Comparison of ENCODE assay signal across 8 cellular contexts in the genomic region with DNA sequence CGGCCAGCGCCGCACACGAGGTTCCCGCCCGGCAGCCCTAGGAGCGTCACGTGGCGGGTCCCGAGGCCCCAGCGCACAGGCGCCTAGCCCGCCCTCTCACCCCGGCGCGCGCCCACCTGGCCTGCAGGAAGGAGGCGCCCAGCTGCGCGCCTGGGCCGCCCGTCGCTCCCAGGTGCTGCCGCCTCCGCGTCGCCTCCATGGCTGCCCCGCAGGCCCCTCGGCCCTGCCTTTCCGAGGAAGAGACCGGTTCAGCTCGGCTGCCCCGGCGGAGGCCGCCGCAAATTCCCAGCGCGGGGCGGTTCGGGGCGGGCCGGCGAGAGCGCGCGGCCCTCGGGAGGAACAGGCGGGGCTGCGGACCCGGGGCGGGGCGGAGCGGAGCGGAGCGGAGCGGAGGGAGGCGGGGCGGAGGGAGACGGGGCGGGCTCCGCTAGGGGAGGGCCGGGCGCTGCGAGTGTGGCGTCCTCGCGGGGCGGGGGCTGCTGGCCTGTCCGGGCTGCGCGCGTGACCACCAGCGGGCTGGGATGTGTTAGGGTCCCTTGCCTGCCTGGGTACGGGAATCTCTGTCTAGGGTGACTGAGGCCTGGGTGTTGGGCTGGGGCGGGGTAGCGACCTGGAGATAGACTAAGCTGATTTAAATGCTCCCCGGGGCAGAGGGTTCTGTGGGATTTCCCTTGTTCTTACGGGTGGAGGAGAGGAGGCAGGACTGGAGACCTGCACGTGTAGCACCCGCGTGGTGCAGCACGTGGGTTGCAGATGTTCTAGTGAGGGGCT. TPM values are rescaled to one million over a fixed set of nuclear protein-coding genes. Genes with fewer than 3 reads are reported as not detected.
A peak's percentile ranks its signal among the peaks of the same experiment; 100 is the strongest.
DNase-seq lines count a peak whose midpoint lies in the region.

Gene CLN6 (minus strand): TSS at position 343 of the 771 bp plus-strand sequence. CDS start 144 bp downstream, at position 199.

- no CpG with 5 or more reads among the region's 82 CpGs for WGBS in neuronal stem cell (ENCODE audit: extremely low coverage in 2 of 2, insufficient read length in 2 of 2, insufficient replicate concordance in 1 of 2), 2 donors

- H3K9ac ChIP-seq in neuronal stem cell (ENCODE audit: low read depth, low read length, poor library complexity) = peak within 1 kb of the TSS; percentile 96
- peak within 1 kb of the TSS; percentile 75 to 84 (median 76) for H3K9ac ChIP-seq in subcutaneous abdominal adipose tissue (ENCODE audit: low read length in 5 of 5)

- H3K4me1 ChIP-seq in SJSA1 (replicated peaks) = peaks cover 32% of the 10 kb centered on the region
- H3K4me1 ChIP-seq in neuronal stem cell (ENCODE audit: control insufficient read depth in 2 of 2, insufficient read depth in 1 of 2, low read depth in 1 of 2, low read length in 2 of 2) = peaks cover 17% of the 10 kb centered on the region in 2 donors
- H3K4me1 ChIP-seq in subcutaneous abdominal adipose tissue (ENCODE audit: control insufficient read depth in 5 of 5, insufficient read depth in 5 of 5, low read length in 5 of 5) = peaks cover 5 to 46% (median 30%) of the 10 kb centered on the region in 5 donors

- DNase-seq in G401 (ENCODE audit: low spot score) (peak; percentile 86), H4 (ENCODE audit: low spot score) (peak; percentile 70), LoVo (ENCODE audit: low spot score) (peak; percentile 87), SJSA1 (ENCODE audit: low read depth in 1 of 2, low spot score in 2 of 2) (peak; percentile 86 to 92), foreskin melanocyte (peak; percentile 78), neuronal stem cell (ENCODE audit: low spot score) (peak; percentile 79)
- peak; percentile 59 to 81 (median 67) for DNase-seq in activated naive CD4-positive, alpha-beta T cell (lab: John Stamatoyannopoulos, UW)

- peak within 1 kb of the TSS; percentile 88 for H2BK15ac ChIP-seq in neuronal stem cell (ENCODE audit: low read length)

- no peaks in the 10 kb centered on the region for H3K27me3 ChIP-seq in SJSA1 (replicated peaks)
- H3K27me3 ChIP-seq in neuronal stem cell (ENCODE audit: control insufficient read depth in 3 of 3, insufficient read depth in 3 of 3, low read depth in 1 of 3, low read length in 3 of 3) = no peaks in the 10 kb centered on the region
- no peaks in the 10 kb centered on the region for H3K27me3 ChIP-seq in subcutaneous abdominal adipose tissue (ENCODE audit: control insufficient read depth in 5 of 5, insufficient read depth in 4 of 5, low read length in 5 of 5)

- peak within 1 kb of the TSS; percentile 75 for H3K23ac ChIP-seq in neuronal stem cell (ENCODE audit: low read depth, low read length, poor library complexity)

- peak within 1 kb of the TSS; percentile 62 for H4K91ac ChIP-seq in neuronal stem cell (ENCODE audit: low read depth, low read length, poor library complexity)

- H3K9me3 ChIP-seq in SJSA1 (replicated peaks) (no peaks in the 10 kb centered on the region), neuronal stem cell (replicated peaks in 1 of 2; ENCODE audit: control insufficient read depth in 2 of 2, insufficient read depth in 1 of 2, low read depth in 1 of 2, low read length in 2 of 2) (no peaks in the 10 kb centered on the region), subcutaneous abdominal adipose tissue (ENCODE audit: control insufficient read depth in 5 of 5, low read length in 5 of 5) (no peaks in the 10 kb centered on the region)

- H2BK120ac ChIP-seq in neuronal stem cell (ENCODE audit: low read depth, low read length) = no peak within 1 kb of the TSS

- peak within 1 kb of the TSS; percentile 97 for H3K4me3 ChIP-seq in SJSA1
- peak within 1 kb of the TSS; percentile 83 to 86 for H3K4me3 ChIP-seq in neuronal stem cell (ENCODE audit: low read length in 2 of 2)
- peak within 1 kb of the TSS; percentile 75 to 85 (median 80) for H3K4me3 ChIP-seq in subcutaneous abdominal adipose tissue (ENCODE audit: low read depth in 1 of 5, low read length in 5 of 5)

- H3K4ac ChIP-seq in neuronal stem cell (ENCODE audit: low read length) = no peak within 1 kb of the TSS

- peak within 1 kb of the TSS; percentile 98 for H4K8ac ChIP-seq in neuronal stem cell (ENCODE audit: low read depth, low read length)

- peak within 1 kb of the TSS; percentile 77 for H2BK12ac ChIP-seq in neuronal stem cell (ENCODE audit: low read length)

- peak within 1 kb of the TSS; percentile 37 for H2AK5ac ChIP-seq in neuronal stem cell (ENCODE audit: low read depth, low read length)

- H2BK5ac ChIP-seq in neuronal stem cell (ENCODE audit: low read length) = peak within 1 kb of the TSS; percentile 76

- H3K36me3 ChIP-seq in SJSA1 = peaks cover 15% of the 10 kb centered on the region
- H3K36me3 ChIP-seq in neuronal stem cell (replicated peaks in 1 of 2; ENCODE audit: control insufficient read depth in 2 of 2, insufficient read depth in 2 of 2, low read length in 2 of 2) = peaks cover 0 to 11% of the 10 kb centered on the region in 2 donors
- no peaks in the 10 kb centered on the region for H3K36me3 ChIP-seq in subcutaneous abdominal adipose tissue (ENCODE audit: control insufficient read depth in 5 of 5, insufficient read depth in 5 of 5, low read length in 5 of 5)

- H3K4me2 ChIP-seq in neuronal stem cell (ENCODE audit: insufficient read depth, low read length, poor library complexity, severe bottlenecking) = peak within 1 kb of the TSS; percentile 98

- in situ Hi-C loops in G401 (cut with HindIII; ENCODE audit: low sequenced_read_pairs) = no loop called here

- H3K14ac ChIP-seq in neuronal stem cell (ENCODE audit: low read length) = peak within 1 kb of the TSS; percentile 96

- H3K27ac ChIP-seq in SJSA1 (peak within 1 kb of the TSS; percentile 87), neuronal stem cell (replicated peaks; ENCODE audit: low read length) (peak within 1 kb of the TSS; percentile 78), subcutaneous abdominal adipose tissue (ENCODE audit: low read depth, low read length) (peak within 1 kb of the TSS; percentile 46)

- H3K18ac ChIP-seq in neuronal stem cell (ENCODE audit: low read length) = peak within 1 kb of the TSS; percentile 99

- H2AFZ ChIP-seq in neuronal stem cell (ENCODE audit: low read length) = peak within 1 kb of the TSS; percentile 93

- H3K79me1 ChIP-seq in neuronal stem cell (ENCODE audit: low read depth, low read length) = peaks cover 9% of the 10 kb centered on the region

RNA-seq across cellular contexts. Expression of gene CLN6, which starts in this region (rescaled TPM):
- 36.4 and 43.4 TPM in 2 replicates for total RNA-seq in G401 (2014; rRNA removed; shearing (Covaris generic))
- total RNA-seq in H4 (2014; rRNA removed; shearing (Covaris generic)) = 21.9 and 30.6 TPM in 2 replicates
- 12.4 and 30.3 TPM in 2 replicates for total RNA-seq in SJSA1 (2014; rRNA removed; shearing (Covaris generic))
- 19.2 TPM for polyA plus RNA-seq in neuronal stem cell (2013, experiment 1 of 2)
- 19.5 TPM for polyA plus RNA-seq in neuronal stem cell (2013, experiment 2 of 2)

Comparison
In these comparisons a context has a peak if more than half of its experiments do, and no peak if none do; other contexts are left out.
1. Peak in every context shown above with its lines: DNase-seq, H3K4me3 ChIP-seq and H3K27ac ChIP-seq.